In the genomic region with DNA sequence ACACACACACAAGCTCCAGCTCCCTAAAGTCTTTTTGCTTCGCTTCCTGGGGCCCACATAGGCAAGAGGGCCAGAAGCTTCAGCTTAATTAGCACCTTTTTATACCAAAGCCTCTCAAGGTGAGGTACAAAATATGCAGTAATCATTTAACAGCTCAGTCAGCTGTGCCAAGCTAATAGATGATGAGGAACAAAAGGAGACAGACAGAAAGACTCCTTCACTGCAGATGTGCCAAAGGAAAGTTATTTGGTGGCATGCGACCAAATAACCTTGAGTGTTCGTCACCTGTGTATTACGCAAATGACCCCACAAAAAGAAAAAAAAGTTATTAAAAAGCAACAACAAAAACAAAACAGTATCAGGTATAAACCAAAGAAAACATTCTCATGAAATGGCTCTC, we compare ENCODE assay signal across 17 cellular contexts.
"Had no signal": no experiment of that assay in that cellular context is flagged by ENCODE, and none has a peak within 500 bp of the region (broad histone marks: within the 10 kb centered on the region; RNA-seq: fewer than 3 reads in every experiment).

No MANE protein-coding gene starts in this region.

- H3K4me1 ChIP-seq: colonic mucosa, gastrocnemius medialis, left lung, pancreas, upper lobe of right lung had no signal

- FAIRE-seq: pancreas had no signal

- H3K27ac Mint-ChIP-seq: activated naive CD4-positive, alpha-beta T cell treated with anti-CD3 and anti-CD28 coated beads for 36 hours; activated T-helper 17 cell treated with anti-CD3 and anti-CD28 coated beads, Interleukin-2, amount 50 U/mL, for 72 hours; memory B cell; naive thymus-derived CD8-positive, alpha-beta T cell; stimulated activated effector memory CD8-positive, alpha-beta T cell treated with anti-CD3 and anti-CD28 coated beads, Interleukin-12 subunit alpha, Interleukin-12 subunit beta, amount 100 ng/mL, for 72 hours had no signal

- H3K27me3 Mint-ChIP-seq: memory B cell had no signal

- H3K27me3 ChIP-seq: colonic mucosa, gastrocnemius medialis, pancreas, upper lobe of right lung had no signal

- H3K4me1 Mint-ChIP-seq: activated T-helper 17 cell treated with anti-CD3 and anti-CD28 coated beads, Interleukin-2, amount 50 U/mL, for 72 hours; memory B cell; naive thymus-derived CD8-positive, alpha-beta T cell; stimulated activated effector memory CD8-positive, alpha-beta T cell treated with anti-CD3 and anti-CD28 coated beads, Interleukin-12 subunit alpha, Interleukin-12 subunit beta, amount 100 ng/mL, for 72 hours had no signal

- H3K4me3 ChIP-seq: colonic mucosa, gastrocnemius medialis, left lung, pancreas, thoracic aorta, upper lobe of right lung had no signal

- DNase-seq: activated CD4-positive, alpha-beta T cell treated with anti-CD3 and anti-CD28 coated beads, Interleukin-2, amount 50 U/mL, for 48 hours; activated naive CD4-positive, alpha-beta T cell treated with anti-CD3 and anti-CD28 coated beads for 36 hours; central memory CD4-positive, alpha-beta T cell; colonic mucosa; left lung; naive thymus-derived CD8-positive, alpha-beta T cell; pancreas; retina; T-helper 1 cell; T1000; upper lobe of right lung; WERI-Rb-1 had no signal

- ATAC-seq: activated T-helper 17 cell treated with anti-CD3 and anti-CD28 coated beads, Interleukin-2, amount 50 U/mL, for 72 hours; gastrocnemius medialis; left lung; naive thymus-derived CD8-positive, alpha-beta T cell; pancreas; stimulated activated effector memory CD8-positive, alpha-beta T cell treated with anti-CD3 and anti-CD28 coated beads, Interleukin-12 subunit alpha, Interleukin-12 subunit beta, amount 100 ng/mL, for 72 hours; upper lobe of right lung had no signal

- H3K36me3 ChIP-seq: colonic mucosa, gastrocnemius medialis, left lung, pancreas, thoracic aorta, upper lobe of right lung, WERI-Rb-1 had no signal

- H3K9me3 Mint-ChIP-seq: stimulated activated effector memory CD8-positive, alpha-beta T cell treated with anti-CD3 and anti-CD28 coated beads, Interleukin-12 subunit alpha, Interleukin-12 subunit beta, amount 100 ng/mL, for 72 hours had no signal

- H3K4me3 Mint-ChIP-seq: activated naive CD4-positive, alpha-beta T cell treated with anti-CD3 and anti-CD28 coated beads for 36 hours; activated T-helper 17 cell treated with anti-CD3 and anti-CD28 coated beads, Interleukin-2, amount 50 U/mL, for 72 hours; memory B cell; naive thymus-derived CD8-positive, alpha-beta T cell; stimulated activated effector memory CD8-positive, alpha-beta T cell treated with anti-CD3 and anti-CD28 coated beads, Interleukin-12 subunit alpha, Interleukin-12 subunit beta, amount 100 ng/mL, for 72 hours had no signal

- H3K36me3 Mint-ChIP-seq: memory B cell; stimulated activated effector memory CD8-positive, alpha-beta T cell treated with anti-CD3 and anti-CD28 coated beads, Interleukin-12 subunit alpha, Interleukin-12 subunit beta, amount 100 ng/mL, for 72 hours had no signal

- H3K27ac ChIP-seq: colonic mucosa, gastrocnemius medialis, left lung, pancreas, thoracic aorta, upper lobe of right lung, WERI-Rb-1 had no signal

- H3K9me3 ChIP-seq: colonic mucosa, gastrocnemius medialis, pancreas, thoracic aorta, upper lobe of right lung had no signal
